8 cellular contexts compared by ENCODE assay signal in genomic region chr3:65767551-65767950, GRCh38.
"Had no signal": no experiment of that assay in that cellular context is flagged by ENCODE, and none has a peak within 500 bp of the region (broad histone marks: within the 10 kb centered on the region; RNA-seq: fewer than 3 reads in every experiment).

No MANE protein-coding gene starts in this region.

- H3K4me3 ChIP-seq: K562 had no signal

- H3K27ac Mint-ChIP-seq: IgD-negative memory B cell had no signal

- H3K27me3 Mint-ChIP-seq: IgD-negative memory B cell had no signal

- H3K4me1 Mint-ChIP-seq: IgD-negative memory B cell had no signal

- DNase-seq: IMR-90, KBM-7, KG1 had no signal

- H3K4me3 Mint-ChIP-seq: IgD-negative memory B cell had no signal

- H3K27ac ChIP-seq: HL-60 had no signal

- ATAC-seq: HepG2, K562 had no signal

- FAIRE-seq: HepG2, HTR-8/SVneo, K562 had no signal
